Comparison of ENCODE assay signal across 2 cellular contexts in genomic region chr14:43900173-43900655, GRCh38.
TF ChIP-seq lines count a peak whose summit lies in the region.

No MANE protein-coding gene starts in this region.

TF ChIP-seq in GM23338, 12 proteins besides CTCF, POLR2A, EP300 and RAD21 (continued from another document):
- TF ChIP-seq, protein P1, sequence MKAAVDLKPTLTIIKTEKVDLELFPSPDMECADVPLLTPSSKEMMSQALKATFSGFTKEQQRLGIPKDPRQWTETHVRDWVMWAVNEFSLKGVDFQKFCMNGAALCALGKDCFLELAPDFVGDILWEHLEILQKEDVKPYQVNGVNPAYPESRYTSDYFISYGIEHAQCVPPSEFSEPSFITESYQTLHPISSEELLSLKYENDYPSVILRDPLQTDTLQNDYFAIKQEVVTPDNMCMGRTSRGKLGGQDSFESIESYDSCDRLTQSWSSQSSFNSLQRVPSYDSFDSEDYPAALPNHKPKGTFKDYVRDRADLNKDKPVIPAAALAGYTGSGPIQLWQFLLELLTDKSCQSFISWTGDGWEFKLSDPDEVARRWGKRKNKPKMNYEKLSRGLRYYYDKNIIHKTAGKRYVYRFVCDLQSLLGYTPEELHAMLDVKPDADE (IDR thresholded peaks at IDR 0.05), result no peak
- no peak for TF ChIP-seq JUNB (IDR thresholded peaks at IDR 0.05; ENCODE audit: unreplicated experiment)
- TF ChIP-seq ZNF114 (CRISPR knock-in tag; IDR thresholded peaks at IDR 0.05), result no peak
TF ChIP-seq in GM23338: peak in this region for 0.

TF ChIP-seq in WTC11, 78 proteins besides CTCF, POLR2A, EP300 and RAD21 (continued from another document):
- TF ChIP-seq, protein P2, sequence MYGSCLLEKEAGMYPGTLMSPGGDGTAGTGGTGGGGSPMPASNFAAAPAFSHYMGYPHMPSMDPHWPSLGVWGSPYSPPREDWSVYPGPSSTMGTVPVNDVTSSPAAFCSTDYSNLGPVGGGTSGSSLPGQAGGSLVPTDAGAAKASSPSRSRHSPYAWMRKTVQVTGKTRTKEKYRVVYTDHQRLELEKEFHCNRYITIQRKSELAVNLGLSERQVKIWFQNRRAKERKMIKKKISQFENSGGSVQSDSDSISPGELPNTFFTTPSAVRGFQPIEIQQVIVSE (CRISPR knock-in tag; IDR thresholded peaks at IDR 0.05; ENCODE audit: borderline replicate concordance), result no peak
- no peak for TF ChIP-seq NFYB (CRISPR knock-in tag; conservative IDR thresholded peaks at IDR 0.05; ENCODE audit: low read depth)
- TF ChIP-seq CREB1 (CRISPR knock-in tag; IDR thresholded peaks at IDR 0.05), result no peak
- no peak for TF ChIP-seq GTF2I (CRISPR knock-in tag; conservative IDR thresholded peaks at IDR 0.05)
- TF ChIP-seq, protein P3, sequence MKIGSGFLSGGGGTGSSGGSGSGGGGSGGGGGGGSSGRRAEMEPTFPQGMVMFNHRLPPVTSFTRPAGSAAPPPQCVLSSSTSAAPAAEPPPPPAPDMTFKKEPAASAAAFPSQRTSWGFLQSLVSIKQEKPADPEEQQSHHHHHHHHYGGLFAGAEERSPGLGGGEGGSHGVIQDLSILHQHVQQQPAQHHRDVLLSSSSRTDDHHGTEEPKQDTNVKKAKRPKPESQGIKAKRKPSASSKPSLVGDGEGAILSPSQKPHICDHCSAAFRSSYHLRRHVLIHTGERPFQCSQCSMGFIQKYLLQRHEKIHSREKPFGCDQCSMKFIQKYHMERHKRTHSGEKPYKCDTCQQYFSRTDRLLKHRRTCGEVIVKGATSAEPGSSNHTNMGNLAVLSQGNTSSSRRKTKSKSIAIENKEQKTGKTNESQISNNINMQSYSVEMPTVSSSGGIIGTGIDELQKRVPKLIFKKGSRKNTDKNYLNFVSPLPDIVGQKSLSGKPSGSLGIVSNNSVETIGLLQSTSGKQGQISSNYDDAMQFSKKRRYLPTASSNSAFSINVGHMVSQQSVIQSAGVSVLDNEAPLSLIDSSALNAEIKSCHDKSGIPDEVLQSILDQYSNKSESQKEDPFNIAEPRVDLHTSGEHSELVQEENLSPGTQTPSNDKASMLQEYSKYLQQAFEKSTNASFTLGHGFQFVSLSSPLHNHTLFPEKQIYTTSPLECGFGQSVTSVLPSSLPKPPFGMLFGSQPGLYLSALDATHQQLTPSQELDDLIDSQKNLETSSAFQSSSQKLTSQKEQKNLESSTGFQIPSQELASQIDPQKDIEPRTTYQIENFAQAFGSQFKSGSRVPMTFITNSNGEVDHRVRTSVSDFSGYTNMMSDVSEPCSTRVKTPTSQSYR (CRISPR knock-in tag; IDR thresholded peaks at IDR 0.05), result no peak
- TF ChIP-seq RELA (CRISPR knock-in tag; IDR thresholded peaks at IDR 0.05; ENCODE audit: borderline replicate concordance), result no peak
